24 cellular contexts compared by ENCODE assay signal in the genomic region with DNA sequence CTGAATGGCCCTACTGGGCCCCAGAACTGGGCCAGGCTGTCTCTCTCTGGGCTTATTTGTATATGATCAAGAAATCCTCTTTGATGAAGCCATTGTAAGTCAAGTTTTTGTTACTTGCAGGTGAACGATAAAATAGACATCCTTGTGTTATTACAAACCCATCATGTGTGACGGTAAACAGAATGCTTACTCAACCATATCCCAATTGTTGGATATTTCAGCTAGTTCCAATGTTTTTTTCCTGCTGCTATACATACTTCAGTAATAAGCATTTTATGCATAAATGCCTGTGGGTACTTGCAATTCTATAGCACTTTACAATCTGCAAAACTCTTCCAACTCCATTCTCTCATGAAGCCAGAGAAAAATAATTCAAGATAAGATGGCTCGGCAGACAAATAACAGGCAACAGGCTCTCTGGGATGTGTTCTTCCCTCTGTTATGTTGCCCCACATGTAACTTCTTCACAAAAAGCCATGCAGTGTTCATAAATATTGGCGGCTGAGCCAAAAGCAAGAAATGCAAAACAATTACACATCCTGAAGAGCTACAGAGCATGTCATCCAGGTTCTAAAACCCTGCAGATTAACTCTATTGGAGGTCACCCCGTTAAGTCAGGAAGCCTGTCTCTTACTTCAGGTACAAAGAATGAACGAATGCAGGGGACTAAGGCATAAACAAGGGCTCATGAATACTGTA.
DNase-seq lines count a peak whose midpoint lies in the region; ATAC-seq and TF ChIP-seq lines count a peak whose summit lies in the region.
"Had no signal": no experiment of that assay in that cellular context is flagged by ENCODE, and none has a peak within 500 bp of the region (broad histone marks: within the 10 kb centered on the region; RNA-seq: fewer than 3 reads in every experiment).

No MANE protein-coding gene starts in this region.

- peaks cover 15% of the 10 kb centered on the region for H3K4me1 Mint-ChIP-seq in glutamatergic neuron (ENCODE audit: low read depth, unreplicated experiment)
- H3K4me1 Mint-ChIP-seq: activated CD4-positive, alpha-beta T cell treated with anti-CD3 and anti-CD28 coated beads, Interleukin-2, amount 10 ng/mL, durations not matched to agents 7 days and 5 days had no signal

- H3K9me3 ChIP-seq in aorta (ENCODE audit: control insufficient read depth, low read length) (no peaks in the 10 kb centered on the region), lower lobe of right lung (no peaks in the 10 kb centered on the region)
- H3K9me3 ChIP-seq: adrenal gland, esophagus squamous epithelium, spleen, suprapubic skin had no signal

- TF ChIP-seq CTCF in glutamatergic neuron (IDR thresholded peaks at IDR 0.05; ENCODE audit: partially characterized antibody, unreplicated experiment) (no peak), lower lobe of right lung (IDR thresholded peaks at IDR 0.05) (no peak)

- H3K27ac Mint-ChIP-seq in glutamatergic neuron (ENCODE audit: unreplicated experiment): peak overlapping the region; percentile 45
- H3K27ac Mint-ChIP-seq: activated CD4-positive, alpha-beta T cell treated with anti-CD3 and anti-CD28 coated beads, Interleukin-2, amount 10 ng/mL, durations not matched to agents 7 days and 5 days; memory B cell had no signal

- H3K36me3 Mint-ChIP-seq in glutamatergic neuron (ENCODE audit: unreplicated experiment): no peaks in the 10 kb centered on the region

- no peaks in the 10 kb centered on the region for H3K36me3 ChIP-seq in aorta (ENCODE audit: control insufficient read depth in 1 of 2, insufficient read depth in 2 of 2, low read length in 1 of 2)
- H3K36me3 ChIP-seq in lower lobe of right lung: no peaks in the 10 kb centered on the region
- H3K36me3 ChIP-seq: adrenal gland, esophagus squamous epithelium, spleen, suprapubic skin had no signal

- H3K27me3 Mint-ChIP-seq in glutamatergic neuron (ENCODE audit: unreplicated experiment): peaks cover 2% of the 10 kb centered on the region

- H3K4me1 ChIP-seq in aorta (ENCODE audit: control insufficient read depth in 1 of 2, insufficient read depth in 2 of 2, low read length in 2 of 2) (no peaks in the 10 kb centered on the region), lower lobe of right lung (peaks cover 4% of the 10 kb centered on the region)
- H3K4me1 ChIP-seq: adrenal gland had no signal

- H3K27me3 ChIP-seq in aorta (ENCODE audit: control insufficient read depth in 1 of 2, insufficient read depth in 2 of 2, low read length in 1 of 2): no peaks in the 10 kb centered on the region
- no peaks in the 10 kb centered on the region for H3K27me3 ChIP-seq in lower lobe of right lung (ENCODE audit: low read depth)
- H3K27me3 ChIP-seq: adrenal gland, esophagus squamous epithelium, spleen, suprapubic skin had no signal

- no peak for ATAC-seq in sciatic nerve
- no peak for ATAC-seq in aorta (ENCODE audit: low FRiP score)
- no peak for ATAC-seq in lower lobe of right lung

- DNase-seq in NCI-H1105 treated with DMSO at 0.1 percent for 48 hours (lab: John Stamatoyannopoulos, UW): peak; percentile 41
- no peak for DNase-seq in NCI-H1105 (lab: John Stamatoyannopoulos, UW)
- DNase-seq in NCI-H345 (lab: John Stamatoyannopoulos, UW): peak; percentile 83
- no peak for DNase-seq in glutamatergic neuron
- DNase-seq in sciatic nerve (ENCODE audit: low spot score): no peak
- DNase-seq in aorta: no peak
- DNase-seq in lower lobe of right lung: no peak
- DNase-seq: activated CD4-positive, alpha-beta T cell treated with anti-CD3 and anti-CD28 coated beads, Interleukin-2, amount 10 ng/mL, durations not matched to agents 7 days and 5 days; activated CD8-positive, alpha-beta memory T cell treated with anti-CD3 and anti-CD28 coated beads, Interleukin-2, amount 50 U/mL, for 4 hours; activated effector memory CD4-positive, alpha-beta T cell treated with anti-CD3 and anti-CD28 coated beads, Interleukin-2, amount 50 U/mL, for 16 hours; caudate nucleus; esophagus squamous epithelium; GM23248; MM.1S; NCI-H2171; NK-92 treated with Interleukin-12 subunit alpha and Interleukin-12 subunit beta, amount 100 ng/mL, for 24 hours; stimulated activated CD8-positive, alpha-beta memory T cell treated with anti-CD3 and anti-CD28 coated beads, Interleukin-4, amount 100 ng/mL, for 48 hours had no signal

- no peak overlapping the region for H3K4me3 Mint-ChIP-seq in glutamatergic neuron (ENCODE audit: unreplicated experiment)
- H3K4me3 Mint-ChIP-seq: activated CD4-positive, alpha-beta T cell treated with anti-CD3 and anti-CD28 coated beads, Interleukin-2, amount 10 ng/mL, durations not matched to agents 7 days and 5 days; memory B cell had no signal

- H3K4me3 ChIP-seq in aorta (ENCODE audit: low read length in 2 of 2): no peak overlapping the region
- no peak overlapping the region for H3K4me3 ChIP-seq in lower lobe of right lung
- H3K4me3 ChIP-seq: adrenal gland, esophagus squamous epithelium, GM23248, spleen, suprapubic skin had no signal

- intact Hi-C loops in sciatic nerve (cut with DNase I): no loop called here
- intact Hi-C loops in aorta (cut with DNase I): no loop called here
- intact Hi-C loops in lower lobe of right lung (cut with DNase I): no loop called here

- H3K9me3 Mint-ChIP-seq in glutamatergic neuron (ENCODE audit: unreplicated experiment): peaks cover 4% of the 10 kb centered on the region
- H3K9me3 Mint-ChIP-seq: activated CD4-positive, alpha-beta T cell treated with anti-CD3 and anti-CD28 coated beads, Interleukin-2, amount 10 ng/mL, durations not matched to agents 7 days and 5 days had no signal

- peak overlapping the region; percentile 4 for H3K27ac ChIP-seq in temporal lobe (ENCODE audit: low read depth, low read length)
- H3K27ac ChIP-seq in aorta (ENCODE audit: low read depth in 1 of 2, low read length in 2 of 2): no peak overlapping the region
- H3K27ac ChIP-seq in lower lobe of right lung: no peak overlapping the region
- H3K27ac ChIP-seq: adrenal gland, C4-2B, GM23248, RWPE1, spleen, suprapubic skin had no signal

- 72 to 79% methylated on average over 6 of the region's 6 CpGs for WGBS in aorta, 2 donors

Comparison
In these comparisons a context has a peak if more than half of its experiments do, and no peak if none do; other contexts are left out.
1. DNase-seq: peak in NCI-H1105 treated with DMSO at 0.1 percent for 48 hours (single experiment) and NCI-H345 (single experiment); none in NCI-H1105 (single experiment), glutamatergic neuron (single experiment), sciatic nerve (single experiment), aorta (0 of 2) and lower lobe of right lung (single experiment).